Comparison of ENCODE assay signal across 8 cellular contexts in genomic region chr2:23387221-23387550, GRCh38. TPM values are rescaled to one million over a fixed set of nuclear protein-coding genes. Genes with fewer than 3 reads are reported as not detected.
A peak's percentile ranks its signal among the peaks of the same experiment; 100 is the strongest.
DNase-seq lines count a peak whose midpoint lies in the region; ATAC-seq and TF ChIP-seq lines count a peak whose summit lies in the region.

No MANE protein-coding gene starts in this region.

- peaks cover 68 to 89% (median 75%) of the 10 kb centered on the region in 3 donors for H3K27me3 Mint-ChIP-seq in CD14-positive monocyte (ENCODE audit: low read depth in 3 of 3)
- H3K27me3 Mint-ChIP-seq in IgD-negative memory B cell: peaks cover 34% of the 10 kb centered on the region
- H3K27me3 Mint-ChIP-seq in nephron progenitor cell (ENCODE audit: low read depth, poor library complexity): peaks cover 60% of the 10 kb centered on the region
- peaks cover 77% of the 10 kb centered on the region for H3K27me3 Mint-ChIP-seq in activated CD8-positive, alpha-beta memory T cell treated with anti-CD3 and anti-CD28 coated beads, Interleukin-2, amount 10 ng/mL, durations not matched to agents 7 days and 5 days

- CTCF ChIA-PET in activated CD8-positive, alpha-beta memory T cell treated with anti-CD3 and anti-CD28 coated beads, Interleukin-2, amount 10 ng/mL, durations not matched to agents 7 days and 5 days (lab: Charles Lee): interaction anchor here (1.7 kb wide), 1 partner anchor 24 kb away, joined by 3 read pairs; no protein-coding TSS in a partner anchor

- peak overlapping the region in 1 of 2 donors; percentile 18 for H3K9ac ChIP-seq in duodenal mucosa (ENCODE audit: low read depth in 1 of 2, low read length in 2 of 2)

- H3K27ac ChIP-seq in duodenal mucosa (ENCODE audit: low read depth, low read length): no peak overlapping the region

- TF ChIP-seq CTCF in CD14-positive monocyte (IDR thresholded peaks at IDR 0.05) (no peak), nephron progenitor cell (IDR thresholded peaks at IDR 0.05) (no peak)

- H3K27ac Mint-ChIP-seq in CD14-positive monocyte (no peak overlapping the region), IgD-negative memory B cell (no peak overlapping the region), nephron progenitor cell (no peak overlapping the region)
- no peak overlapping the region for H3K27ac Mint-ChIP-seq in activated CD8-positive, alpha-beta memory T cell treated with anti-CD3 and anti-CD28 coated beads, Interleukin-2, amount 10 ng/mL, durations not matched to agents 7 days and 5 days

- H3K4me1 ChIP-seq in duodenal mucosa (ENCODE audit: control insufficient read depth in 1 of 2, insufficient read depth in 2 of 2, low read length in 2 of 2): peaks cover 4 to 5% of the 10 kb centered on the region in 2 donors

- H3K4me3 ChIP-seq in duodenal mucosa (ENCODE audit: low read depth in 1 of 2, low read length in 2 of 2): peak overlapping the region; percentile 56 to 66

- H3K4me1 Mint-ChIP-seq in CD14-positive monocyte: peaks cover 23% of the 10 kb centered on the region
- H3K4me1 Mint-ChIP-seq in IgD-negative memory B cell: peaks cover 0 to 9% (median 6%) of the 10 kb centered on the region in 3 donors
- peaks cover 23% of the 10 kb centered on the region for H3K4me1 Mint-ChIP-seq in nephron progenitor cell
- peaks cover 11% of the 10 kb centered on the region for H3K4me1 Mint-ChIP-seq in activated CD8-positive, alpha-beta memory T cell treated with anti-CD3 and anti-CD28 coated beads, Interleukin-2, amount 10 ng/mL, durations not matched to agents 7 days and 5 days

- peaks cover 46 to 51% of the 10 kb centered on the region in 2 donors for H3K27me3 ChIP-seq in duodenal mucosa (ENCODE audit: control insufficient read depth in 1 of 2, insufficient read depth in 2 of 2, low read length in 2 of 2)

- H3K36me3 Mint-ChIP-seq in CD14-positive monocyte (peaks cover 6 to 11% of the 10 kb centered on the region in 2 donors), IgD-negative memory B cell (no peaks in the 10 kb centered on the region), nephron progenitor cell (ENCODE audit: low read depth) (no peaks in the 10 kb centered on the region)
- no peaks in the 10 kb centered on the region for H3K36me3 Mint-ChIP-seq in activated CD8-positive, alpha-beta memory T cell treated with anti-CD3 and anti-CD28 coated beads, Interleukin-2, amount 10 ng/mL, durations not matched to agents 7 days and 5 days

- ATAC-seq in HG03469 (IDR thresholded peaks at IDR 0.05; ENCODE audit: unreplicated experiment): no peak
- no peak for ATAC-seq in activated CD8-positive, alpha-beta memory T cell treated with anti-CD3 and anti-CD28 coated beads, Interleukin-2, amount 10 ng/mL, durations not matched to agents 7 days and 5 days

- DNase-seq in CD14-positive monocyte (ENCODE audit: low spot score) (no peak), nephron progenitor cell (no peak), RKO (ENCODE audit: low spot score) (no peak), NCI-H82 treated with DMSO at 0.1 percent for 48 hours (lab: John Stamatoyannopoulos, UW; ENCODE audit: unreplicated experiment) (no peak)
- DNase-seq in activated CD8-positive, alpha-beta memory T cell treated with anti-CD3 and anti-CD28 coated beads, Interleukin-2, amount 10 ng/mL, durations not matched to agents 7 days and 5 days: no peak

- no peaks in the 10 kb centered on the region for H3K9me3 ChIP-seq in duodenal mucosa (ENCODE audit: control insufficient read depth in 1 of 2, low read length in 2 of 2)

- H3K9me3 Mint-ChIP-seq in CD14-positive monocyte (peaks cover 0 to 13% (median 10%) of the 10 kb centered on the region in 7 donors), IgD-negative memory B cell (no peaks in the 10 kb centered on the region), nephron progenitor cell (no peaks in the 10 kb centered on the region)
- no peaks in the 10 kb centered on the region for H3K9me3 Mint-ChIP-seq in activated CD8-positive, alpha-beta memory T cell treated with anti-CD3 and anti-CD28 coated beads, Interleukin-2, amount 10 ng/mL, durations not matched to agents 7 days and 5 days (ENCODE audit: low read depth)

- intact Hi-C loops in CD14-positive monocyte (cut with micrococcal nuclease): no loop called here

- no peaks in the 10 kb centered on the region for H3K36me3 ChIP-seq in duodenal mucosa (ENCODE audit: control insufficient read depth in 1 of 2, insufficient read depth in 2 of 2, low read length in 2 of 2)

- H3K4me3 Mint-ChIP-seq in CD14-positive monocyte (peak overlapping the region; percentile 37 to 73), IgD-negative memory B cell (peak overlapping the region; percentile 70 to 94 (median 90)), nephron progenitor cell (peak overlapping the region; percentile 83)
- H3K4me3 Mint-ChIP-seq in activated CD8-positive, alpha-beta memory T cell treated with anti-CD3 and anti-CD28 coated beads, Interleukin-2, amount 10 ng/mL, durations not matched to agents 7 days and 5 days: no peak overlapping the region

RNA-seq across cellular contexts. Expression of gene KLHL29, which starts 2.2 kb away (rescaled TPM):
- polyA plus RNA-seq in CD14-positive monocyte: not detected
- polyA plus RNA-seq in IgD-negative memory B cell: 0.11 TPM
- total RNA-seq in activated CD8-positive, alpha-beta memory T cell treated with anti-CD3 and anti-CD28 coated beads, Interleukin-2, amount 10 ng/mL, durations not matched to agents 7 days and 5 days: under 1 TPM; 0.09 to 0.12 TPM
